ENCODE assay signal across 1 cellular context in genomic region chr21:14916676-14917141, GRCh38.
TF ChIP-seq lines count a peak whose summit lies in the region.

No MANE protein-coding gene starts in this region.

TF ChIP-seq in K562, 482 proteins besides CTCF, POLR2A, EP300 and RAD21 (continued from another document):
- TF ChIP-seq, protein P1, sequence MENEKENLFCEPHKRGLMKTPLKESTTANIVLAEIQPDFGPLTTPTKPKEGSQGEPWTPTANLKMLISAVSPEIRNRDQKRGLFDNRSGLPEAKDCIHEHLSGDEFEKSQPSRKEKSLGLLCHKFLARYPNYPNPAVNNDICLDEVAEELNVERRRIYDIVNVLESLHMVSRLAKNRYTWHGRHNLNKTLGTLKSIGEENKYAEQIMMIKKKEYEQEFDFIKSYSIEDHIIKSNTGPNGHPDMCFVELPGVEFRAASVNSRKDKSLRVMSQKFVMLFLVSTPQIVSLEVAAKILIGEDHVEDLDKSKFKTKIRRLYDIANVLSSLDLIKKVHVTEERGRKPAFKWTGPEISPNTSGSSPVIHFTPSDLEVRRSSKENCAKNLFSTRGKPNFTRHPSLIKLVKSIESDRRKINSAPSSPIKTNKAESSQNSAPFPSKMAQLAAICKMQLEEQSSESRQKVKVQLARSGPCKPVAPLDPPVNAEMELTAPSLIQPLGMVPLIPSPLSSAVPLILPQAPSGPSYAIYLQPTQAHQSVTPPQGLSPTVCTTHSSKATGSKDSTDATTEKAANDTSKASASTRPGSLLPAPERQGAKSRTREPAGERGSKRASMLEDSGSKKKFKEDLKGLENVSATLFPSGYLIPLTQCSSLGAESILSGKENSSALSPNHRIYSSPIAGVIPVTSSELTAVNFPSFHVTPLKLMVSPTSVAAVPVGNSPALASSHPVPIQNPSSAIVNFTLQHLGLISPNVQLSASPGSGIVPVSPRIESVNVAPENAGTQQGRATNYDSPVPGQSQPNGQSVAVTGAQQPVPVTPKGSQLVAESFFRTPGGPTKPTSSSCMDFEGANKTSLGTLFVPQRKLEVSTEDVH (IDR thresholded peaks at IDR 0.05; ENCODE audit: low read depth, partially characterized antibody): no peak
- TF ChIP-seq ZNF766 (CRISPR knock-in tag; conservative IDR thresholded peaks at IDR 0.05): no peak
